ENCODE assay signal across 17 cellular contexts in genomic region chr13:77289844-77290243, GRCh38.
"Had no signal": no experiment of that assay in that cellular context is flagged by ENCODE, and none has a peak within 500 bp of the region (broad histone marks: within the 10 kb centered on the region; RNA-seq: fewer than 3 reads in every experiment).

No MANE protein-coding gene starts in this region.

- H3K4me3 ChIP-seq: coronary artery, dorsolateral prefrontal cortex, gastroesophageal sphincter, mucosa of descending colon, tibial artery, upper lobe of left lung, uterus had no signal

- H3K27me3 Mint-ChIP-seq: naive thymus-derived CD8-positive, alpha-beta T cell; stimulated activated naive CD8-positive, alpha-beta T cell treated with anti-CD3 and anti-CD28 coated beads, Interleukin-15, Interleukin-2, amounts not matched to agents 100 ng/mL and 50 ng/mL, for 24 hours had no signal

- H3K27me3 ChIP-seq: dorsolateral prefrontal cortex, gastroesophageal sphincter, neutrophil, tibial artery, upper lobe of left lung, uterus had no signal

- H3K36me3 ChIP-seq: uterus had no signal

- H3K9me3 ChIP-seq: mucosa of descending colon, neutrophil, tibial artery, upper lobe of left lung had no signal

- H3K9me3 Mint-ChIP-seq: naive thymus-derived CD8-positive, alpha-beta T cell had no signal

- H3K4me3 Mint-ChIP-seq: naive thymus-derived CD8-positive, alpha-beta T cell; stimulated activated naive CD8-positive, alpha-beta T cell treated with anti-CD3 and anti-CD28 coated beads, Interleukin-15, Interleukin-2, amounts not matched to agents 100 ng/mL and 50 ng/mL, for 24 hours had no signal

- DNase-seq: dorsolateral prefrontal cortex; effector CD8-positive, alpha-beta T cell; glutamatergic neuron; islet precursor cell; mucosa of descending colon; naive thymus-derived CD8-positive, alpha-beta T cell; posterior cingulate gyrus; small intestine; stimulated activated CD4-positive, alpha-beta T cell treated with anti-CD3 and anti-CD28 coated beads, Interleukin-2, amount 100 ng/mL, for 48 hours; tibial artery; upper lobe of left lung; uterus had no signal

- H3K4me1 ChIP-seq: gastroesophageal sphincter, tibial artery, upper lobe of left lung, uterus had no signal

- H3K27ac ChIP-seq: coronary artery, dorsolateral prefrontal cortex, gastroesophageal sphincter, neutrophil, tibial artery, upper lobe of left lung, uterus had no signal

- ATAC-seq: gastroesophageal sphincter; left lobe of liver; mucosa of descending colon; naive thymus-derived CD8-positive, alpha-beta T cell had no signal
